ENCODE assay signal across 1 cellular context in genomic region chr16:68737730-68738590, GRCh38.
TF ChIP-seq lines count a peak whose summit lies in the region.

No MANE protein-coding gene starts in this region.

TF ChIP-seq in HepG2, 621 proteins besides CTCF, POLR2A, EP300 and RAD21 (continued from another document and continues in another):
- TF ChIP-seq THAP9 (CRISPR knock-in tag; IDR thresholded peaks at IDR 0.05; ENCODE audit: borderline replicate concordance) = peak; percentile 35; the same call in 1 of the 2 replicates
- TF ChIP-seq, protein P1, sequence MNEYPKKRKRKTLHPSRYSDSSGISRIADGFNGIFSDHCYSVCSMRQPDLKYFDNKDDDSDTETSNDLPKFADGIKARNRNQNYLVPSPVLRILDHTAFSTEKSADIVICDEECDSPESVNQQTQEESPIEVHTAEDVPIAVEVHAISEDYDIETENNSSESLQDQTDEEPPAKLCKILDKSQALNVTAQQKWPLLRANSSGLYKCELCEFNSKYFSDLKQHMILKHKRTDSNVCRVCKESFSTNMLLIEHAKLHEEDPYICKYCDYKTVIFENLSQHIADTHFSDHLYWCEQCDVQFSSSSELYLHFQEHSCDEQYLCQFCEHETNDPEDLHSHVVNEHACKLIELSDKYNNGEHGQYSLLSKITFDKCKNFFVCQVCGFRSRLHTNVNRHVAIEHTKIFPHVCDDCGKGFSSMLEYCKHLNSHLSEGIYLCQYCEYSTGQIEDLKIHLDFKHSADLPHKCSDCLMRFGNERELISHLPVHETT (CRISPR knock-in tag; conservative IDR thresholded peaks at IDR 0.05) = peak; percentile 33; the same call in 1 of the 2 replicates
- TF ChIP-seq FOSL2 (CRISPR knock-in tag; IDR thresholded peaks at IDR 0.05) = peak; percentile 15; the same call in 1 of the 2 replicates
- no peak for TF ChIP-seq PBX2 (CRISPR knock-in tag; IDR thresholded peaks at IDR 0.05)
- no peak for TF ChIP-seq ZMYM2 (CRISPR knock-in tag; IDR thresholded peaks at IDR 0.05)
- TF ChIP-seq ZNF691 (CRISPR knock-in tag; IDR thresholded peaks at IDR 0.05; ENCODE audit: borderline replicate concordance, low read depth) = 0 out of 2 replicates have a peak, but pooled peaks have one; percentile 9
- peak; percentile 66; the same call in 1 of the 2 replicates for TF ChIP-seq ZMYM3 (CRISPR knock-in tag; IDR thresholded peaks at IDR 0.05)
- TF ChIP-seq FUBP1 (CRISPR knock-in tag; IDR thresholded peaks at IDR 0.05; ENCODE audit: borderline replicate concordance) = no peak
- TF ChIP-seq ZBTB7A (CRISPR knock-in tag; IDR thresholded peaks at IDR 0.05) = peak; percentile 77; the same call in 1 of the 2 replicates
- TF ChIP-seq, protein P2, sequence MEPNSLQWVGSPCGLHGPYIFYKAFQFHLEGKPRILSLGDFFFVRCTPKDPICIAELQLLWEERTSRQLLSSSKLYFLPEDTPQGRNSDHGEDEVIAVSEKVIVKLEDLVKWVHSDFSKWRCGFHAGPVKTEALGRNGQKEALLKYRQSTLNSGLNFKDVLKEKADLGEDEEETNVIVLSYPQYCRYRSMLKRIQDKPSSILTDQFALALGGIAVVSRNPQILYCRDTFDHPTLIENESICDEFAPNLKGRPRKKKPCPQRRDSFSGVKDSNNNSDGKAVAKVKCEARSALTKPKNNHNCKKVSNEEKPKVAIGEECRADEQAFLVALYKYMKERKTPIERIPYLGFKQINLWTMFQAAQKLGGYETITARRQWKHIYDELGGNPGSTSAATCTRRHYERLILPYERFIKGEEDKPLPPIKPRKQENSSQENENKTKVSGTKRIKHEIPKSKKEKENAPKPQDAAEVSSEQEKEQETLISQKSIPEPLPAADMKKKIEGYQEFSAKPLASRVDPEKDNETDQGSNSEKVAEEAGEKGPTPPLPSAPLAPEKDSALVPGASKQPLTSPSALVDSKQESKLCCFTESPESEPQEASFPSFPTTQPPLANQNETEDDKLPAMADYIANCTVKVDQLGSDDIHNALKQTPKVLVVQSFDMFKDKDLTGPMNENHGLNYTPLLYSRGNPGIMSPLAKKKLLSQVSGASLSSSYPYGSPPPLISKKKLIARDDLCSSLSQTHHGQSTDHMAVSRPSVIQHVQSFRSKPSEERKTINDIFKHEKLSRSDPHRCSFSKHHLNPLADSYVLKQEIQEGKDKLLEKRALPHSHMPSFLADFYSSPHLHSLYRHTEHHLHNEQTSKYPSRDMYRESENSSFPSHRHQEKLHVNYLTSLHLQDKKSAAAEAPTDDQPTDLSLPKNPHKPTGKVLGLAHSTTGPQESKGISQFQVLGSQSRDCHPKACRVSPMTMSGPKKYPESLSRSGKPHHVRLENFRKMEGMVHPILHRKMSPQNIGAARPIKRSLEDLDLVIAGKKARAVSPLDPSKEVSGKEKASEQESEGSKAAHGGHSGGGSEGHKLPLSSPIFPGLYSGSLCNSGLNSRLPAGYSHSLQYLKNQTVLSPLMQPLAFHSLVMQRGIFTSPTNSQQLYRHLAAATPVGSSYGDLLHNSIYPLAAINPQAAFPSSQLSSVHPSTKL (CRISPR knock-in tag; IDR thresholded peaks at IDR 0.05) = peak; percentile 48; the same call in 1 of the 2 replicates
- no peak for TF ChIP-seq ZNF333 (CRISPR knock-in tag; IDR thresholded peaks at IDR 0.05; ENCODE audit: borderline replicate concordance)
- TF ChIP-seq ZNF883 (CRISPR knock-in tag; IDR thresholded peaks at IDR 0.05; ENCODE audit: not compliant biosample characterization) = peak; percentile 83
- 0 out of 2 replicates have a peak, but pooled peaks have one; percentile 14 for TF ChIP-seq ADNP (CRISPR knock-in tag; IDR thresholded peaks at IDR 0.05)
- TF ChIP-seq NFE2 (CRISPR knock-in tag; IDR thresholded peaks at IDR 0.05) = no peak
- TF ChIP-seq, protein P3, sequence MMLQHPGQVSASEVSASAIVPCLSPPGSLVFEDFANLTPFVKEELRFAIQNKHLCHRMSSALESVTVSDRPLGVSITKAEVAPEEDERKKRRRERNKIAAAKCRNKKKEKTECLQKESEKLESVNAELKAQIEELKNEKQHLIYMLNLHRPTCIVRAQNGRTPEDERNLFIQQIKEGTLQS (CRISPR knock-in tag; IDR thresholded peaks at IDR 0.05) = no peak
- no peak for TF ChIP-seq ZNF572 (CRISPR knock-in tag; IDR thresholded peaks at IDR 0.05)
- TF ChIP-seq ZNF713 (CRISPR knock-in tag; IDR thresholded peaks at IDR 0.05) = no peak
- TF ChIP-seq ISX (CRISPR knock-in tag; conservative IDR thresholded peaks at IDR 0.05) = no peak
- no peak for TF ChIP-seq BRCA1 (CRISPR knock-in tag; IDR thresholded peaks at IDR 0.05)
- TF ChIP-seq HNRNPL (IDR thresholded peaks at IDR 0.05; ENCODE audit: low read depth, low read length) = peak; percentile 98
- TF ChIP-seq, protein P4, sequence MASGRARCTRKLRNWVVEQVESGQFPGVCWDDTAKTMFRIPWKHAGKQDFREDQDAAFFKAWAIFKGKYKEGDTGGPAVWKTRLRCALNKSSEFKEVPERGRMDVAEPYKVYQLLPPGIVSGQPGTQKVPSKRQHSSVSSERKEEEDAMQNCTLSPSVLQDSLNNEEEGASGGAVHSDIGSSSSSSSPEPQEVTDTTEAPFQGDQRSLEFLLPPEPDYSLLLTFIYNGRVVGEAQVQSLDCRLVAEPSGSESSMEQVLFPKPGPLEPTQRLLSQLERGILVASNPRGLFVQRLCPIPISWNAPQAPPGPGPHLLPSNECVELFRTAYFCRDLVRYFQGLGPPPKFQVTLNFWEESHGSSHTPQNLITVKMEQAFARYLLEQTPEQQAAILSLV (CRISPR knock-in tag; IDR thresholded peaks at IDR 0.05; ENCODE audit: borderline replicate concordance) = 0 out of 2 replicates have a peak, but pooled peaks have one; percentile 29
- TF ChIP-seq RERE (CRISPR knock-in tag; IDR thresholded peaks at IDR 0.05; ENCODE audit: low read depth) = no peak
- no peak for TF ChIP-seq ZNF251 (CRISPR knock-in tag; IDR thresholded peaks at IDR 0.05)
- TF ChIP-seq KAT8 (CRISPR knock-in tag; IDR thresholded peaks at IDR 0.05) = 0 out of 2 replicates have a peak, but pooled peaks have one; percentile 34
- TF ChIP-seq SRSF9 (IDR thresholded peaks at IDR 0.05; ENCODE audit: borderline replicate concordance, insufficient read depth, low read depth, low read length, poor library complexity, severe bottlenecking) = no peak
- peak; percentile 57; the same call in 1 of the 2 replicates for TF ChIP-seq KLF6 (CRISPR knock-in tag; IDR thresholded peaks at IDR 0.05)
- TF ChIP-seq BORCS8-MEF2B (CRISPR knock-in tag; IDR thresholded peaks at IDR 0.05) = peak; percentile 91
- no peak for TF ChIP-seq ARHGAP35 (CRISPR knock-in tag; IDR thresholded peaks at IDR 0.05; ENCODE audit: borderline replicate concordance)
- TF ChIP-seq ZNF772 (CRISPR knock-in tag; IDR thresholded peaks at IDR 0.05) = no peak
- TF ChIP-seq SMAD9 (CRISPR knock-in tag; IDR thresholded peaks at IDR 0.05) = 0 out of 2 replicates have a peak, but pooled peaks have one; percentile 27
- no peak for TF ChIP-seq ZNF17 (CRISPR knock-in tag; IDR thresholded peaks at IDR 0.05)
- TF ChIP-seq ZFP91 (CRISPR knock-in tag; IDR thresholded peaks at IDR 0.05; ENCODE audit: borderline replicate concordance) = peak; percentile 60; the same call in 1 of the 2 replicates
- TF ChIP-seq GABPB1 (CRISPR knock-in tag; IDR thresholded peaks at IDR 0.05) = peak; percentile 64; the same call in 1 of the 2 replicates
- no peak for TF ChIP-seq AHR (CRISPR knock-in tag; IDR thresholded peaks at IDR 0.05)
- no peak for TF ChIP-seq SOX13 (IDR thresholded peaks at IDR 0.05)
- no peak for TF ChIP-seq SOX13 (CRISPR knock-in tag; conservative IDR thresholded peaks at IDR 0.05 in 1 of 2, IDR thresholded peaks at IDR 0.05 in 1 of 2)
- no peak for TF ChIP-seq ZNF564 (CRISPR knock-in tag; IDR thresholded peaks at IDR 0.05)
